In the genomic region with DNA sequence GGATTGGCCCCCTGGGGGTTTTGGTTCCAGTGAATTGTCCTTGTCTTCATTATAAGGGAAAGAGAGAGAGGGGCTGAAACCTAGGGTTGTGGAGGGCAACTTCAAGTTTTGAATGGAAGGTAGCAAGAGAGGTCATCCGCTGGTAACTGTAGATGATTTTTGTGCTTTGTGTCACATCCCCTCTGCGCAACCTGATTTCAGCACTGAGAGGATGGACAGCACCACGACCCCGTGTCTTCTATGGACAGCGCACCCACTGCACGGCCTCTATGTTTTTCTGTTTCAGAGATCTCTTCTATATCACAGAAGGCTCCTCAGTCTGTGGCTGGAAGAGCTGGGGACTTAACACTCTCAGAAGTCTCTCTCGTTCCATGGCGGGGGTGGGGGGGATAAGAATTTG, we compare ENCODE assay signal across 1 cellular context.
TF ChIP-seq lines count a peak whose summit lies in the region.

No MANE protein-coding gene starts in this region.

TF ChIP-seq in WTC11, 78 proteins besides CTCF, POLR2A, EP300 and RAD21 (continued from another document):
- peak; percentile 37; the same call in 1 of the 2 replicates for TF ChIP-seq CREM (CRISPR knock-in tag; IDR thresholded peaks at IDR 0.05)
- TF ChIP-seq NR2C2 (CRISPR knock-in tag; IDR thresholded peaks at IDR 0.05) = 0 out of 2 replicates have a peak, but pooled peaks have one; percentile 45
